In the genomic region with DNA sequence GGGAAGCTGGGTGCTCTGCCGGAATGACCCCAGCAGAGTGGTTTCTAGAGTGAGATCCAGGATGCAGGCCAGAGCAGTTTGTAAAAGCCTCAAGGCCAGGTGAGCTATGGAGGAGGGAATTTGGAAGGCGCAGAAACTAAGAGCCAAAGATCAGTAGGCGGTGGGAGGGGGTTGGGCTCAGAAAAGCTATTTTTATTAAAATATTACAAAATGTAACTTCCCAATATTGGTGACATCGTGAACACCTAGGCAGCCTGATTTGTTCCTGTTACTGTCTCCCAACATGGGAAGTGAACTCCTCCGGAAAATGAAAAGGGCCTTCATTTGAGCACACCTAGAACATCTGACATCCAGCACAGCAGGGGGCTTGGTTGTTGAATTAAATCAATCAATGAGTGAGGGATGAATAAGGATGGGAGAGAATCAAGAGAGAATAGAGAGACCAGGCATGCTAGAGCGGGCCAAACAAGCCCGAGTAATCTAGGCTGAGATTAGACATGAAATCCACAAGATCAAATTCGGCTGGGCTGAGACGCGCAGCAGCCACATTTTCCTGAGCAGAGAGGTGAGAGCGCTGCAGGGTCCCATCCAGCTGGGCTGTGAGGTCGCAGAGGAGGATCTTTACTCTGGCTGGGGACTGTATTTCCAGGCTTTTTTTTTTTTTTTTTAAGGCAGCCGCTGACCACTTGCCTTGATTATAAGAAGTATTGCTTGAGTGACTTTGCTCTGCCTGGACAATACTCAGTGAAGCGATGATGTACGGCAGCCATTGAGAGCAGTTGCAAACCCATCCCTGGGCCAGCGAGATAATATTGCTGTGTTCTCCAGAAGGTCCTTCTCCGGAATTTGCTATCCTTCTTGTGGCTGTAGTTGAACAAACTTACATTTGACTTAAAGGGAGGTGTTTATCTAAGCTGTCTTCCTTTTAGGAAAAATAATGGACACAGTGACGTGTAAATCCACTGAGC, we compare ENCODE assay signal across 15 cellular contexts.
A peak's percentile ranks its signal among the peaks of the same experiment; 100 is the strongest.
DNase-seq lines count a peak whose midpoint lies in the region; ATAC-seq and TF ChIP-seq lines count a peak whose summit lies in the region.
"Had no signal": no experiment of that assay in that cellular context is flagged by ENCODE, and none has a peak within 500 bp of the region (broad histone marks: within the 10 kb centered on the region; RNA-seq: fewer than 3 reads in every experiment).

No MANE protein-coding gene starts in this region.

- H3K36me3 Mint-ChIP-seq in activated naive CD4-positive, alpha-beta T cell treated with anti-CD3 and anti-CD28 coated beads, Interleukin-2, amount 50 U/mL, for 72 hours: peaks cover 10 to 12% of the 10 kb centered on the region in 2 donors
- peaks cover 2% of the 10 kb centered on the region for H3K36me3 Mint-ChIP-seq in T-helper 17 cell (ENCODE audit: low read depth)

- no peak for TF ChIP-seq CTCF in VCaP (conservative IDR thresholded peaks at IDR 0.05)
- no peak for TF ChIP-seq CTCF in upper lobe of left lung (IDR thresholded peaks at IDR 0.05)

- 77% methylated on average over 17 of the region's 18 CpGs for WGBS in mesenchymal stem cell
- 81 to 82% methylated on average over 18 of the region's 18 CpGs for WGBS in upper lobe of left lung, 2 donors

- H3K9ac ChIP-seq in mesenchymal stem cell (ENCODE audit: low read length): no peak overlapping the region

- H3K4me1 ChIP-seq in mesenchymal stem cell (ENCODE audit: control insufficient read depth, insufficient read depth, low read depth, low read length) (peaks cover 4% of the 10 kb centered on the region), upper lobe of left lung (peaks cover 6 to 20% (median 12%) of the 10 kb centered on the region in 4 donors)

- peak overlapping the region; percentile 12 for H4K8ac ChIP-seq in mesenchymal stem cell (ENCODE audit: low read length)

- no peak overlapping the region for H3K4me3 ChIP-seq in mesenchymal stem cell (ENCODE audit: insufficient read depth in 1 of 2, low read depth in 1 of 2, low read length in 2 of 2)
- no peak overlapping the region for H3K4me3 ChIP-seq in upper lobe of left lung

- no peak overlapping the region for H2BK5ac ChIP-seq in mesenchymal stem cell (ENCODE audit: low read depth, low read length, poor library complexity, severe bottlenecking)

- H2BK12ac ChIP-seq in mesenchymal stem cell (ENCODE audit: low read length in 2 of 2): peak overlapping the region; percentile 15 to 90

- peaks cover 10 to 24% of the 10 kb centered on the region in 2 donors for H3K9me3 Mint-ChIP-seq in activated naive CD4-positive, alpha-beta T cell treated with anti-CD3 and anti-CD28 coated beads, Interleukin-2, amount 50 U/mL, for 72 hours

- H3K27me3 ChIP-seq in mesenchymal stem cell (ENCODE audit: control insufficient read depth in 1 of 2, insufficient read depth in 1 of 2, low read length in 2 of 2) (no peaks in the 10 kb centered on the region), upper lobe of left lung (no peaks in the 10 kb centered on the region)

- no peaks in the 10 kb centered on the region for H3K79me1 ChIP-seq in mesenchymal stem cell (replicated peaks; ENCODE audit: low read length, poor library complexity, severe bottlenecking)

- peak overlapping the region; percentile 62 for H2BK15ac ChIP-seq in mesenchymal stem cell (ENCODE audit: low read depth, poor library complexity, severe bottlenecking)

- peak overlapping the region; percentile 55 for H2AK5ac ChIP-seq in mesenchymal stem cell (ENCODE audit: low read length, severe bottlenecking)

- no peak overlapping the region for H3K4me2 ChIP-seq in mesenchymal stem cell (ENCODE audit: low read length, poor library complexity, severe bottlenecking)

- H3K36me3 ChIP-seq in mesenchymal stem cell (ENCODE audit: control insufficient read depth in 1 of 2, insufficient read depth in 2 of 2, low read depth in 1 of 2, low read length in 2 of 2) (no peaks in the 10 kb centered on the region), upper lobe of left lung (no peaks in the 10 kb centered on the region)

- H3K4me1 Mint-ChIP-seq in T-helper 17 cell: peaks cover 2% of the 10 kb centered on the region

- H3K27me3 Mint-ChIP-seq in T-helper 17 cell: no peaks in the 10 kb centered on the region

- peak overlapping the region; percentile 2 to 25 for H3K27ac Mint-ChIP-seq in activated naive CD4-positive, alpha-beta T cell treated with anti-CD3 and anti-CD28 coated beads, Interleukin-2, amount 50 U/mL, for 72 hours
- no peak overlapping the region for H3K27ac Mint-ChIP-seq in T-helper 17 cell

- no peak overlapping the region for H2AFZ ChIP-seq in mesenchymal stem cell (ENCODE audit: low read depth, low read length)

- H3K27ac ChIP-seq in VCaP (peak overlapping the region; percentile 91), mesenchymal stem cell (ENCODE audit: low read length, poor library complexity, severe bottlenecking) (no peak overlapping the region), upper lobe of left lung (peak overlapping the region in 3 of 4 donors; percentile 28 to 41 (median 35))

- no peak overlapping the region for H4K91ac ChIP-seq in mesenchymal stem cell (ENCODE audit: low read length)

- peak overlapping the region in 1 of 2 experiments; percentile 12 for H3K14ac ChIP-seq in mesenchymal stem cell (ENCODE audit: low read length in 2 of 2)

- H3K23ac ChIP-seq in mesenchymal stem cell (ENCODE audit: low read length in 2 of 2): no peak overlapping the region

- H2BK120ac ChIP-seq in mesenchymal stem cell (ENCODE audit: low read depth, low read length): peak overlapping the region; percentile 52

- no peak for TF ChIP-seq EP300 in upper lobe of left lung (IDR thresholded peaks at IDR 0.05)

- DNase-seq in activated naive CD4-positive, alpha-beta T cell treated with anti-CD3 and anti-CD28 coated beads, Interleukin-2, amount 50 U/mL, for 72 hours (ENCODE audit: low spot score in 2 of 2): no peak
- no peak for DNase-seq in activated naive CD4-positive, alpha-beta T cell treated with anti-CD3 and anti-CD28 coated beads, Interleukin-2, amount 50 U/mL, for 16 hours
- DNase-seq in mesenchymal stem cell (no peak), upper lobe of left lung (no peak), cerebellum (ENCODE audit: low spot score) (no peak), NCI-H1105 (lab: John Stamatoyannopoulos, UW) (no peak), T-helper 17 cell (no peak)
- DNase-seq: activated T-cell treated with anti-CD3 and anti-CD28 coated beads for 4 hours; AML-193; effector memory CD4-positive, alpha-beta T cell; left ventricle myocardium superior; NCI-H446 treated with DMSO at 0.1 percent for 48 hours; posterior cingulate gyrus; stimulated activated CD4-positive, alpha-beta T cell treated with anti-CD3 and anti-CD28 coated beads, Interleukin-2, amount 100 ng/mL, for 24 hours had no signal

- H3K4me3 Mint-ChIP-seq in T-helper 17 cell: no peak overlapping the region

- peak overlapping the region in 1 of 2 experiments; percentile 68 for H3K4ac ChIP-seq in mesenchymal stem cell (ENCODE audit: low read depth in 1 of 2, low read length in 2 of 2)

- peak overlapping the region; percentile 37 to 76 for H3K18ac ChIP-seq in mesenchymal stem cell (ENCODE audit: low read depth in 1 of 2, low read length in 2 of 2)

- no peak for TF ChIP-seq POLR2A in upper lobe of left lung (IDR thresholded peaks at IDR 0.05)

- no peak for ATAC-seq in activated naive CD4-positive, alpha-beta T cell treated with anti-CD3 and anti-CD28 coated beads, Interleukin-2, amount 50 U/mL, for 72 hours
- ATAC-seq in upper lobe of left lung (ENCODE audit: low FRiP score in 2 of 2): no peak
- no peak for ATAC-seq in T-helper 17 cell

- peaks cover 14% of the 10 kb centered on the region for H3K9me3 ChIP-seq in mesenchymal stem cell (ENCODE audit: control insufficient read depth, low read length)
- H3K9me3 ChIP-seq in upper lobe of left lung: peaks cover 0 to 11% (median 2%) of the 10 kb centered on the region in 4 donors
- no peaks in the 10 kb centered on the region for H3K9me3 ChIP-seq in T-helper 17 cell (ENCODE audit: control insufficient read depth, low read length, poor library complexity, severe bottlenecking)
